17 cellular contexts compared by ENCODE assay signal in genomic region chr5:9269024-9269423, GRCh38.
DNase-seq lines count a peak whose midpoint lies in the region; ATAC-seq, FAIRE-seq and TF ChIP-seq lines count a peak whose summit lies in the region.
"Had no signal": no experiment of that assay in that cellular context is flagged by ENCODE, and none has a peak within 500 bp of the region (broad histone marks: within the 10 kb centered on the region; RNA-seq: fewer than 3 reads in every experiment).

No MANE protein-coding gene starts in this region.

- H3K4me1 ChIP-seq in keratinocyte (ENCODE audit: control insufficient read depth, extremely low read depth, insufficient read depth, low read length) (peaks cover 3% of the 10 kb centered on the region), H9 (ENCODE audit: insufficient read depth, low read length) (no peaks in the 10 kb centered on the region; the same call in 1 of the 2 replicates)

- H3K27ac ChIP-seq in keratinocyte (ENCODE audit: control insufficient read depth, insufficient read depth, low read length) (no peak overlapping the region), H9 (ENCODE audit: insufficient read length, low read depth, low read length) (no peak overlapping the region)

- H2BK12ac ChIP-seq in H9 (ENCODE audit: insufficient read length, low read depth, low read length) = no peak overlapping the region

- peaks cover 4 to 18% of the 10 kb centered on the region in 2 experiments for H3K9me3 Mint-ChIP-seq in H9

- no peaks in the 10 kb centered on the region for H3K27me3 Mint-ChIP-seq in H9 (ENCODE audit: low read depth)
- H3K27me3 Mint-ChIP-seq: CD4-positive, CD25-positive, alpha-beta regulatory T cell had no signal

- H4K20me1 ChIP-seq in keratinocyte (ENCODE audit: control insufficient read depth, extremely low read depth, insufficient read depth, low read length) (no peaks in the 10 kb centered on the region), H9 (ENCODE audit: control insufficient read depth, insufficient read depth, insufficient read length) (no peaks in the 10 kb centered on the region)

- H3K14ac ChIP-seq in H9 (ENCODE audit: insufficient read depth, low read length) = no peak overlapping the region

- no peak overlapping the region for H2BK5ac ChIP-seq in H9 (ENCODE audit: insufficient read length, low read length)

- no CpG with 5 or more reads among the region's 4 CpGs for WGBS in H9 (ENCODE audit: extremely low coverage, insufficient read length, low lambda C conversion rate)

- no peak overlapping the region for H2BK20ac ChIP-seq in H9 (ENCODE audit: low read depth, low read length, poor library complexity, severe bottlenecking)

- H4K91ac ChIP-seq in H9 (ENCODE audit: insufficient read length, low read depth, low read length) = no peak overlapping the region

- H3K9ac ChIP-seq in keratinocyte (ENCODE audit: control insufficient read depth, extremely low read depth, insufficient read depth, low read length) (no peak overlapping the region), H9 (ENCODE audit: extremely low read depth, insufficient read length, low read length) (no peak overlapping the region)

- DNase-seq in EH (ENCODE audit: low read depth) (peak; percentile 29), NCI-H226 (peak; percentile 15), keratinocyte (ENCODE audit: low read depth, low spot score) (peak; percentile 33), H9 (no peak), SHP77 treated with DMSO at 0.1 percent for 48 hours (lab: John Stamatoyannopoulos, UW) (no peak), OCI-M2 (lab: John Stamatoyannopoulos, UW; ENCODE audit: unreplicated experiment) (no peak)
- DNase-seq: AML-193; CD4-positive, CD25-positive, alpha-beta regulatory T cell; NCI-H1436; NCI-H2081; NCI-H2227 treated with DMSO at 0.1 percent for 48 hours; NCI-H526 treated with DMSO at 0.1 percent for 48 hours; SHP77; SW 1271 had no signal

- peaks cover 20 to 21% of the 10 kb centered on the region in 2 experiments for H3K4me1 Mint-ChIP-seq in H9
- H3K4me1 Mint-ChIP-seq: CD4-positive, CD25-positive, alpha-beta regulatory T cell had no signal

- H4K5ac ChIP-seq in H9 (ENCODE audit: insufficient read length, low read depth, low read length) = no peak overlapping the region

- H3T11ph ChIP-seq in H9 (ENCODE audit: low read length) = no peak overlapping the region

- H3K4me2 ChIP-seq in keratinocyte (ENCODE audit: control insufficient read depth, extremely low read depth, insufficient read depth, low read depth, low read length) (no peak overlapping the region), H9 (ENCODE audit: insufficient read depth, insufficient read length, low read length) (no peak overlapping the region)

- TF ChIP-seq CTCF in keratinocyte (optimal IDR thresholded peaks at IDR 0.05 in 1 of 3, IDR thresholded peaks at IDR 0.05 in 1 of 3, conservative IDR thresholded peaks at IDR 0.05 in 1 of 3; ENCODE audit: extremely low read depth in 1 of 3, insufficient read depth in 2 of 3, low read length in 3 of 3) = no peak
- TF ChIP-seq CTCF in H9 (conservative IDR thresholded peaks at IDR 0.05) = no peak

- no peak overlapping the region for H2AK5ac ChIP-seq in H9 (ENCODE audit: insufficient read length, low read length)

- H3K27ac Mint-ChIP-seq in H9 = peak overlapping the region in 1 of 3 experiments; percentile 17; a peak in 1 of 7 replicates
- H3K27ac Mint-ChIP-seq: CD4-positive, CD25-positive, alpha-beta regulatory T cell had no signal

- no peaks in the 10 kb centered on the region for H3K9me1 ChIP-seq in keratinocyte (ENCODE audit: control insufficient read depth, extremely low read depth, insufficient read depth, low read length)

- H3K4me3 ChIP-seq in keratinocyte (ENCODE audit: control insufficient read depth in 2 of 3, extremely low read depth in 1 of 3, insufficient read depth in 2 of 3, low read depth in 1 of 3, low read length in 3 of 3) = no peak overlapping the region

- no peak overlapping the region for H3K23ac ChIP-seq in H9 (ENCODE audit: insufficient read length, low read depth, low read length)

- H3K79me1 ChIP-seq in H9 (ENCODE audit: insufficient read depth, low read depth, low read length, poor library complexity, severe bottlenecking) = no peaks in the 10 kb centered on the region

- no peaks in the 10 kb centered on the region for H3K36me3 ChIP-seq in keratinocyte (ENCODE audit: control insufficient read depth in 2 of 2, extremely low read depth in 1 of 2, insufficient read depth in 2 of 2, low read length in 2 of 2)

- no peak overlapping the region for H3K56ac ChIP-seq in H9 (ENCODE audit: insufficient read length, low read depth, low read length)

- dilution Hi-C loops in keratinocyte (cut with MboI; ENCODE audit: extremely low pct_ligation_motif_present, low sequenced_read_pairs) = no loop called here

- H3K4me3 Mint-ChIP-seq in H9 = no peak overlapping the region
- H3K4me3 Mint-ChIP-seq: CD4-positive, CD25-positive, alpha-beta regulatory T cell had no signal

- H3K9me3 ChIP-seq in keratinocyte (ENCODE audit: control insufficient read depth, low read depth, low read length) (no peaks in the 10 kb centered on the region), H9 (ENCODE audit: control insufficient read depth, low read depth, low read length) (no peaks in the 10 kb centered on the region)

- H3K27me3 ChIP-seq in keratinocyte (ENCODE audit: control insufficient read depth, extremely low read depth, insufficient read depth, low read length) (no peaks in the 10 kb centered on the region), H9 (ENCODE audit: insufficient read depth, low read length) (no peaks in the 10 kb centered on the region)

- no peak overlapping the region for H2BK15ac ChIP-seq in H9 (ENCODE audit: low read depth, low read length)

- no peak overlapping the region for H3K4ac ChIP-seq in H9 (ENCODE audit: low read depth, low read length)

- H3K36me3 Mint-ChIP-seq in H9 (ENCODE audit: insufficient read depth in 1 of 3, low read depth in 3 of 3) = peaks cover 0 to 11% (median 4%) of the 10 kb centered on the region in 3 experiments; a peak in 5 of 7 replicates
- H3K36me3 Mint-ChIP-seq: CD4-positive, CD25-positive, alpha-beta regulatory T cell had no signal

- H4K8ac ChIP-seq in H9 (replicated peaks; ENCODE audit: insufficient read length, low read depth, low read length) = no peak overlapping the region

- H2AFZ ChIP-seq in keratinocyte (ENCODE audit: control insufficient read depth, low read length) = no peak overlapping the region
- H2AFZ ChIP-seq in H9 (ENCODE audit: low read length) = no peak overlapping the region

- peak; percentile 15; the same call in 2 of the 3 replicates for ATAC-seq in SK-N-SH treated with all-trans-retinoic acid at 6 μM for 48 hours
- no peak for ATAC-seq in HG03469 (IDR thresholded peaks at IDR 0.05; ENCODE audit: unreplicated experiment)

- H3K79me2 ChIP-seq in keratinocyte (ENCODE audit: control insufficient read depth, insufficient read depth, low read length) = no peaks in the 10 kb centered on the region
- no peaks in the 10 kb centered on the region for H3K79me2 ChIP-seq in H9 (ENCODE audit: insufficient read depth, low read length)

- FAIRE-seq in keratinocyte (lab: Jason Lieb, UNC) = peak; percentile 53
- FAIRE-seq: H1 had no signal

- no peak overlapping the region for H3K18ac ChIP-seq in H9 (ENCODE audit: insufficient read length, low read depth, low read length)

- H2BK120ac ChIP-seq in H9 (ENCODE audit: low read depth, low read length, poor library complexity, severe bottlenecking) = no peak overlapping the region

- H3K23me2 ChIP-seq in H9 (ENCODE audit: insufficient read length, low read depth, low read length, poor library complexity, severe bottlenecking) = no peaks in the 10 kb centered on the region

TF ChIP-seq in SK-N-SH treated with all-trans-retinoic acid at 6 μM for 48 hours, 23 proteins besides CTCF, POLR2A, EP300 and RAD21:
- TF ChIP-seq TCF4 (CRISPR knock-in tag; IDR thresholded peaks at IDR 0.05; ENCODE audit: borderline replicate concordance) (peak; percentile 70; the same call in 1 of the 2 replicates), TOX (CRISPR knock-in tag; IDR thresholded peaks at IDR 0.05; ENCODE audit: borderline replicate concordance) (no peak), ZFP30 (CRISPR knock-in tag; IDR thresholded peaks at IDR 0.05) (no peak), GLIS3 (CRISPR knock-in tag; IDR thresholded peaks at IDR 0.05) (no peak), PPARA (CRISPR knock-in tag; IDR thresholded peaks at IDR 0.05; ENCODE audit: borderline replicate concordance) (no peak)
- TF ChIP-seq, protein P1, sequence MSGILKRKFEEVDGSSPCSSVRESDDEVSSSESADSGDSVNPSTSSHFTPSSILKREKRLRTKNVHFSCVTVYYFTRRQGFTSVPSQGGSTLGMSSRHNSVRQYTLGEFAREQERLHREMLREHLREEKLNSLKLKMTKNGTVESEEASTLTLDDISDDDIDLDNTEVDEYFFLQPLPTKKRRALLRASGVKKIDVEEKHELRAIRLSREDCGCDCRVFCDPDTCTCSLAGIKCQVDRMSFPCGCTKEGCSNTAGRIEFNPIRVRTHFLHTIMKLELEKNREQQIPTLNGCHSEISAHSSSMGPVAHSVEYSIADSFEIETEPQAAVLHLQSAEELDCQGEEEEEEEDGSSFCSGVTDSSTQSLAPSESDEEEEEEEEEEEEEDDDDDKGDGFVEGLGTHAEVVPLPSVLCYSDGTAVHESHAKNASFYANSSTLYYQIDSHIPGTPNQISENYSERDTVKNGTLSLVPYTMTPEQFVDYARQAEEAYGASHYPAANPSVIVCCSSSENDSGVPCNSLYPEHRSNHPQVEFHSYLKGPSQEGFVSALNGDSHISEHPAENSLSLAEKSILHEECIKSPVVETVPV (CRISPR knock-in tag; IDR thresholded peaks at IDR 0.05) = no peak
TF ChIP-seq in SK-N-SH treated with all-trans-retinoic acid at 6 μM for 48 hours: peak in this region for 1.

Comparison
In these comparisons a context has a peak if more than half of its experiments do, and no peak if none do; other contexts are left out.
1. DNase-seq: peak in EH (single experiment), NCI-H226 (single experiment) and keratinocyte (single experiment); none in H9 (single experiment), SHP77 treated with DMSO at 0.1 percent for 48 hours (single experiment) and OCI-M2 (single experiment).